ENCODE assay signal across 23 cellular contexts in genomic region chr3:197268319-197268718, GRCh38. TPM values are rescaled to one million over a fixed set of nuclear protein-coding genes. Genes with fewer than 3 reads are reported as not detected.
A peak's percentile ranks its signal among the peaks of the same experiment; 100 is the strongest.
DNase-seq lines count a peak whose midpoint lies in the region; ATAC-seq, FAIRE-seq and TF ChIP-seq lines count a peak whose summit lies in the region.
"Had no signal": no experiment of that assay in that cellular context is flagged by ENCODE, and none has a peak within 500 bp of the region (broad histone marks: within the 10 kb centered on the region; RNA-seq: fewer than 3 reads in every experiment).

No MANE protein-coding gene starts in this region.

- DNase-seq in H54 (ENCODE audit: insufficient read length, low spot score) (no peak), adrenal gland (peak; percentile 33 to 81 (median 62)), gastrocnemius medialis (no peak), SJCRH30 (no peak), brain microvascular endothelial cell (no peak)
- no peak for DNase-seq in activated T-cell treated with anti-CD3 and anti-CD28 coated beads, Interleukin-2, amount 50 U/mL, for 48 hours
- DNase-seq: Calu3; CD8-positive, alpha-beta memory T cell; DMS153; NCI-H1092 treated with DMSO at 0.1 percent for 48 hours; NCI-H1436 treated with DMSO at 0.1 percent for 48 hours; NCI-H2029 treated with DMSO at 0.1 percent for 48 hours; NCI-H2171; NCI-H524 treated with DMSO at 0.1 percent for 48 hours; NCI-H82; Peyer's patch had no signal

- H3K9me3 ChIP-seq in adrenal gland (replicated peaks in 1 of 3) (no peaks in the 10 kb centered on the region), liver (ENCODE audit: control insufficient read depth in 4 of 4, low read length in 3 of 4) (no peaks in the 10 kb centered on the region), gastrocnemius medialis (no peaks in the 10 kb centered on the region), SJCRH30 (replicated peaks) (no peaks in the 10 kb centered on the region)
- H3K9me3 ChIP-seq: HAP-1, Peyer's patch, SJSA1 had no signal

- H3K4me1 ChIP-seq in adrenal gland (replicated peaks in 1 of 2) (peaks cover 4 to 22% of the 10 kb centered on the region in 2 donors), liver (ENCODE audit: control insufficient read depth in 4 of 4, insufficient read depth in 4 of 4, low read length in 3 of 4) (peaks cover 0 to 12% (median 6%) of the 10 kb centered on the region in 4 donors), gastrocnemius medialis (peaks cover 52 to 63% of the 10 kb centered on the region in 2 donors), SJCRH30 (no peaks in the 10 kb centered on the region)
- H3K4me1 ChIP-seq: Peyer's patch, SJSA1 had no signal

- H3K27ac ChIP-seq in adrenal gland (no peak overlapping the region), liver (ENCODE audit: low read depth in 1 of 2, low read length in 2 of 2) (no peak overlapping the region), gastrocnemius medialis (peak overlapping the region; percentile 20 to 50 (median 42)), SJCRH30 (no peak overlapping the region), brain microvascular endothelial cell (no peak overlapping the region)
- H3K27ac ChIP-seq: C4-2B, KMS-11, Peyer's patch, SJSA1 had no signal

- TF ChIP-seq RAD21 in liver (IDR thresholded peaks at IDR 0.05): no peak

- WGBS in adrenal gland, 4 donors: 33 to 46% (median 36%) methylated on average over 4 of the region's 4 CpGs
- WGBS in liver: 85% methylated on average over 4 of the region's 4 CpGs

- FAIRE-seq in H54 (lab: Jason Lieb, UNC): peak; percentile 86
- FAIRE-seq: A204.1, GM12891 had no signal

- H3K4me3 ChIP-seq in adrenal gland (no peak overlapping the region), liver (ENCODE audit: low read depth in 1 of 3, low read length in 3 of 3) (no peak overlapping the region), gastrocnemius medialis (no peak overlapping the region), SJCRH30 (no peak overlapping the region), brain microvascular endothelial cell (ENCODE audit: low read depth, low read length) (no peak overlapping the region)
- H3K4me3 ChIP-seq: HAP-1, Peyer's patch, SJSA1 had no signal

- H3K27me3 ChIP-seq in adrenal gland (no peaks in the 10 kb centered on the region), liver (ENCODE audit: control insufficient read depth in 4 of 4, insufficient read depth in 4 of 4, low read length in 3 of 4) (no peaks in the 10 kb centered on the region), gastrocnemius medialis (no peaks in the 10 kb centered on the region), SJCRH30 (no peaks in the 10 kb centered on the region), brain microvascular endothelial cell (replicated peaks) (no peaks in the 10 kb centered on the region)
- H3K27me3 ChIP-seq: Peyer's patch, SJSA1 had no signal

- in situ Hi-C loops in gastrocnemius medialis (cut with MboI; ENCODE audit: low sequenced_read_pairs in 4 of 4): no loop called here
- in situ Hi-C loops in brain microvascular endothelial cell (cut with HindIII; ENCODE audit: low pct_ligation_motif_present, low sequenced_read_pairs): no loop called here

- TF ChIP-seq POLR2A in H54 (IDR thresholded peaks at IDR 0.05; ENCODE audit: low read depth, low read length) (no peak), adrenal gland (IDR thresholded peaks at IDR 0.05) (no peak), gastrocnemius medialis (IDR thresholded peaks at IDR 0.05) (no peak)

- H3K36me3 ChIP-seq in adrenal gland (replicated peaks in 1 of 2) (no peaks in the 10 kb centered on the region), liver (ENCODE audit: control insufficient read depth in 4 of 4, insufficient read depth in 3 of 4, low read depth in 1 of 4, low read length in 3 of 4) (peaks cover 0 to 2% (median under 1%) of the 10 kb centered on the region in 4 donors), gastrocnemius medialis (no peaks in the 10 kb centered on the region), SJCRH30 (peaks cover 6% of the 10 kb centered on the region), brain microvascular endothelial cell (replicated peaks) (peaks cover 34% of the 10 kb centered on the region)
- H3K36me3 ChIP-seq: HAP-1 had no signal

- no peak for TF ChIP-seq CTCF in adrenal gland (IDR thresholded peaks at IDR 0.05)
- no peak for TF ChIP-seq CTCF in liver (IDR thresholded peaks at IDR 0.05; ENCODE audit: low read depth, low read length, missing input control)
- no peak for TF ChIP-seq CTCF in gastrocnemius medialis (IDR thresholded peaks at IDR 0.05 in 4 of 5, conservative IDR thresholded peaks at IDR 0.05 in 1 of 5)
- TF ChIP-seq CTCF in brain microvascular endothelial cell (IDR thresholded peaks at IDR 0.05; ENCODE audit: low read depth, low read length, missing control alignments): no peak

- H3K9ac ChIP-seq in liver (ENCODE audit: low read depth in 1 of 2, low read length in 2 of 2): no peak overlapping the region
- H3K9ac ChIP-seq: KMS-11 had no signal

- intact Hi-C loops in adrenal gland (cut with DNase I): no loop called here
- intact Hi-C loops in gastrocnemius medialis (cut with DNase I; ENCODE audit: low total_unique reads): no loop called here

- ATAC-seq in gastrocnemius medialis: no peak

TF ChIP-seq in liver, 16 proteins besides CTCF, POLR2A, EP300 and RAD21:
- TF ChIP-seq NR2F2 (IDR thresholded peaks at IDR 0.05): peak; percentile 13
- no peak for TF ChIP-seq YY1 (IDR thresholded peaks at IDR 0.05)

RNA-seq across cellular contexts. Expression of gene DLG1, which starts 30.1 kb away (rescaled TPM):
- total RNA-seq in adrenal gland: 10 to 100 TPM; 31.7 to 74.6 (median 60.9) TPM
- 10 to 100 TPM; 14.1 to 53.7 (median 28.8) TPM for polyA plus RNA-seq in adrenal gland
- total RNA-seq in liver: 10 to 100 TPM; 31.3 to 51.2 TPM
- polyA plus RNA-seq in liver: 10 to 100 TPM; 12.7 to 13.2 TPM
- total RNA-seq in gastrocnemius medialis: 100 to 1,000 TPM in 1 of 4 donors, 10 to 100 TPM in 3; 41.4 to 112 (median 61.1) TPM
- total RNA-seq in SJCRH30 (2014; rRNA removed; shearing (Covaris generic)): 64.4 and 75.1 TPM in 2 replicates

Comparison
In these comparisons a context has a peak if more than half of its experiments do, and no peak if none do; other contexts are left out.
1. DNase-seq: peak in adrenal gland (7 of 7); none in H54 (single experiment), gastrocnemius medialis (0 of 2), SJCRH30 (0 of 2), brain microvascular endothelial cell (single experiment) and activated T-cell treated with anti-CD3 and anti-CD28 coated beads, Interleukin-2, amount 50 U/mL, for 48 hours (0 of 2).
2. H3K27ac ChIP-seq: peak in gastrocnemius medialis (4 of 4); none in adrenal gland (0 of 5), liver (0 of 2), SJCRH30 (single experiment) and brain microvascular endothelial cell (single experiment).